ENCODE assay signal across 17 cellular contexts in the genomic region with DNA sequence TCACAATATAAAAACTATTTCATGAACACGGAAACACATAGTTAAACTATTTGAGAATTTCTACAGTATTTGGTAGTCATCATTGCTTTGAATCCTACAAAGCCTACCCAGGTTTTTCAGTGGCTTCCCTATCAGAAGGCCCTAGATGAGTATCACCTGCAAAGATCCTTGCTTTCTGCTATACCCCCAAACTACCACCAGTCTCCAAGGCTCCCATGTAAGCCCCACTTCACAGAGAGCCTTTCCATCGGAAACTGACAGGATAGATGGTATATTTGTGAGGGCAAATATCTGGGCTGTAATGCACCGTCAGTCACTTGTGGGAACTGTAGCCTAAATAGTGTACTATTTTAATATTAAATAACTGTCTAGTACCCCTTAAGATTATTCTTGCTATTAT.
"Had no signal": no experiment of that assay in that cellular context is flagged by ENCODE, and none has a peak within 500 bp of the region (broad histone marks: within the 10 kb centered on the region; RNA-seq: fewer than 3 reads in every experiment).

No MANE protein-coding gene starts in this region.

- DNase-seq: activated CD4-positive, alpha-beta T cell treated with anti-CD3 and anti-CD28 coated beads for 36 hours; activated CD8-positive, alpha-beta T cell treated with anti-CD3 and anti-CD28 coated beads, Interleukin-2, amount 10 ng/mL, durations not matched to agents 7 days and 5 days; activated naive CD4-positive, alpha-beta T cell treated with Interleukin-2 at 50 U/mL for 16 hours; activated naive CD8-positive, alpha-beta T cell treated with anti-CD3 and anti-CD28 coated beads, Interleukin-2, amount 50 U/mL, for 24 hours; heart right ventricle; kidney glomerular epithelial cell; pancreas; retina; stimulated activated CD4-positive, alpha-beta T cell treated with anti-CD3 and anti-CD28 coated beads, Interleukin-15, amount 100 ng/mL, for 24 hours; stimulated activated CD4-positive, alpha-beta T cell treated with anti-CD3 and anti-CD28 coated beads, Interleukin-4, amount 100 ng/mL, for 24 hours; stimulated activated naive CD8-positive, alpha-beta T cell treated with anti-CD3 and anti-CD28 coated beads, Interleukin-15, amount 100 ng/mL, for 72 hours; testis; upper lobe of right lung had no signal

- H3K36me3 ChIP-seq: ascending aorta, heart right ventricle, pancreas, upper lobe of right lung had no signal

- FAIRE-seq: colon, frontal cortex, pancreas had no signal

- H3K4me3 ChIP-seq: ascending aorta, heart right ventricle, pancreas, testis, upper lobe of right lung had no signal

- H3K4me1 ChIP-seq: ascending aorta, heart right ventricle, pancreas, testis, upper lobe of right lung had no signal

- H3K9me3 ChIP-seq: ascending aorta, pancreas, testis, upper lobe of right lung had no signal

- H3K27ac ChIP-seq: ascending aorta, heart right ventricle, pancreas, testis, upper lobe of right lung, VCaP had no signal

- H3K27me3 ChIP-seq: ascending aorta, heart right ventricle, pancreas, testis, upper lobe of right lung had no signal

- ATAC-seq: activated CD4-positive, alpha-beta T cell treated with anti-CD3 and anti-CD28 coated beads for 36 hours; activated CD8-positive, alpha-beta T cell treated with anti-CD3 and anti-CD28 coated beads, Interleukin-2, amount 10 ng/mL, durations not matched to agents 7 days and 5 days; activated naive CD8-positive, alpha-beta T cell treated with anti-CD3 and anti-CD28 coated beads, Interleukin-2, amount 50 U/mL, for 24 hours; heart right ventricle; pancreas; stimulated activated naive CD8-positive, alpha-beta T cell treated with anti-CD3 and anti-CD28 coated beads, Interleukin-15, amount 100 ng/mL, for 72 hours; upper lobe of right lung had no signal
